1 cellular context compared by ENCODE assay signal in the genomic region with DNA sequence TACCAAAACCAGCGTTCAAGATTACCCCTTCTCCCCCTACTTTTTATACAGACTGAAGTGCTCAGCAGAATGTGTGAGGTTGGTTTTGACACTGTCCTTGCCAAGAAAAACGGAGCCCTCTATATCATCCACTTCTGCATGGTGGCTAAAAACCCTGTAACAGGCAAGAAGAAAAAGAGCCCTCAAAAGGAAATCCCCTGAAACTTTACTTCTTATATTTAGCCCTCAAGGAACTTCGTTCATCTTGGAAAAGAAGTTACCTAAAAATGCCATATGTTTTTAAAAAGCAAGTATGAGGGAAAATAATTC.
TF ChIP-seq lines count a peak whose summit lies in the region.

No MANE protein-coding gene starts in this region.

TF ChIP-seq in SK-N-SH, 30 proteins besides CTCF, POLR2A, EP300 and RAD21 (continued from another document):
- TF ChIP-seq, protein P1, sequence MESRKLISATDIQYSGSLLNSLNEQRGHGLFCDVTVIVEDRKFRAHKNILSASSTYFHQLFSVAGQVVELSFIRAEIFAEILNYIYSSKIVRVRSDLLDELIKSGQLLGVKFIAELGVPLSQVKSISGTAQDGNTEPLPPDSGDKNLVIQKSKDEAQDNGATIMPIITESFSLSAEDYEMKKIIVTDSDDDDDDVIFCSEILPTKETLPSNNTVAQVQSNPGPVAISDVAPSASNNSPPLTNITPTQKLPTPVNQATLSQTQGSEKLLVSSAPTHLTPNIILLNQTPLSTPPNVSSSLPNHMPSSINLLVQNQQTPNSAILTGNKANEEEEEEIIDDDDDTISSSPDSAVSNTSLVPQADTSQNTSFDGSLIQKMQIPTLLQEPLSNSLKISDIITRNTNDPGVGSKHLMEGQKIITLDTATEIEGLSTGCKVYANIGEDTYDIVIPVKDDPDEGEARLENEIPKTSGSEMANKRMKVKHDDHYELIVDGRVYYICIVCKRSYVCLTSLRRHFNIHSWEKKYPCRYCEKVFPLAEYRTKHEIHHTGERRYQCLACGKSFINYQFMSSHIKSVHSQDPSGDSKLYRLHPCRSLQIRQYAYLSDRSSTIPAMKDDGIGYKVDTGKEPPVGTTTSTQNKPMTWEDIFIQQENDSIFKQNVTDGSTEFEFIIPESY (IDR thresholded peaks at IDR 0.05; ENCODE audit: borderline replicate concordance, low read depth): no peak
- TF ChIP-seq GABPA (IDR thresholded peaks at IDR 0.05; ENCODE audit: low read depth) (no peak), RCOR1 (IDR thresholded peaks at IDR 0.05; ENCODE audit: low read length) (no peak), MEF2A (IDR thresholded peaks at IDR 0.05; ENCODE audit: borderline replicate concordance, low read depth) (no peak), POLR2AphosphoS5 (IDR thresholded peaks at IDR 0.05; ENCODE audit: low read depth, low read length) (no peak), SMC3 (IDR thresholded peaks at IDR 0.05; ENCODE audit: low read depth, low read length) (no peak)
- TF ChIP-seq, protein P2, sequence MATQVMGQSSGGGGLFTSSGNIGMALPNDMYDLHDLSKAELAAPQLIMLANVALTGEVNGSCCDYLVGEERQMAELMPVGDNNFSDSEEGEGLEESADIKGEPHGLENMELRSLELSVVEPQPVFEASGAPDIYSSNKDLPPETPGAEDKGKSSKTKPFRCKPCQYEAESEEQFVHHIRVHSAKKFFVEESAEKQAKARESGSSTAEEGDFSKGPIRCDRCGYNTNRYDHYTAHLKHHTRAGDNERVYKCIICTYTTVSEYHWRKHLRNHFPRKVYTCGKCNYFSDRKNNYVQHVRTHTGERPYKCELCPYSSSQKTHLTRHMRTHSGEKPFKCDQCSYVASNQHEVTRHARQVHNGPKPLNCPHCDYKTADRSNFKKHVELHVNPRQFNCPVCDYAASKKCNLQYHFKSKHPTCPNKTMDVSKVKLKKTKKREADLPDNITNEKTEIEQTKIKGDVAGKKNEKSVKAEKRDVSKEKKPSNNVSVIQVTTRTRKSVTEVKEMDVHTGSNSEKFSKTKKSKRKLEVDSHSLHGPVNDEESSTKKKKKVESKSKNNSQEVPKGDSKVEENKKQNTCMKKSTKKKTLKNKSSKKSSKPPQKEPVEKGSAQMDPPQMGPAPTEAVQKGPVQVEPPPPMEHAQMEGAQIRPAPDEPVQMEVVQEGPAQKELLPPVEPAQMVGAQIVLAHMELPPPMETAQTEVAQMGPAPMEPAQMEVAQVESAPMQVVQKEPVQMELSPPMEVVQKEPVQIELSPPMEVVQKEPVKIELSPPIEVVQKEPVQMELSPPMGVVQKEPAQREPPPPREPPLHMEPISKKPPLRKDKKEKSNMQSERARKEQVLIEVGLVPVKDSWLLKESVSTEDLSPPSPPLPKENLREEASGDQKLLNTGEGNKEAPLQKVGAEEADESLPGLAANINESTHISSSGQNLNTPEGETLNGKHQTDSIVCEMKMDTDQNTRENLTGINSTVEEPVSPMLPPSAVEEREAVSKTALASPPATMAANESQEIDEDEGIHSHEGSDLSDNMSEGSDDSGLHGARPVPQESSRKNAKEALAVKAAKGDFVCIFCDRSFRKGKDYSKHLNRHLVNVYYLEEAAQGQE (IDR thresholded peaks at IDR 0.05; ENCODE audit: low read depth, low read length): no peak
- TF ChIP-seq, protein P3, sequence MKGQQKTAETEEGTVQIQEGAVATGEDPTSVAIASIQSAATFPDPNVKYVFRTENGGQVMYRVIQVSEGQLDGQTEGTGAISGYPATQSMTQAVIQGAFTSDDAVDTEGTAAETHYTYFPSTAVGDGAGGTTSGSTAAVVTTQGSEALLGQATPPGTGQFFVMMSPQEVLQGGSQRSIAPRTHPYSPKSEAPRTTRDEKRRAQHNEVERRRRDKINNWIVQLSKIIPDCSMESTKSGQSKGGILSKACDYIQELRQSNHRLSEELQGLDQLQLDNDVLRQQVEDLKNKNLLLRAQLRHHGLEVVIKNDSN (IDR thresholded peaks at IDR 0.05; ENCODE audit: borderline replicate concordance, low read depth): no peak
